In genomic region chr21:31580866-31581276, GRCh38 we compare ENCODE assay signal across 8 cellular contexts.
DNase-seq lines count a peak whose midpoint lies in the region; ATAC-seq and TF ChIP-seq lines count a peak whose summit lies in the region.

No MANE protein-coding gene starts in this region.

- intact Hi-C loops in right lobe of liver (cut with DNase I), result loop anchor here in 1 of 2 donors (10.0 kb wide), 1 partner anchor 386 kb away; no protein-coding TSS in a partner anchor

- DNase-seq in GDM1 (lab: John Stamatoyannopoulos, UW) (peak; percentile 17), NCI-H2227 treated with DMSO at 0.1 percent for 48 hours (lab: John Stamatoyannopoulos, UW) (peak; percentile 67), cerebellar cortex (ENCODE audit: low spot score) (peak; percentile 83), right lobe of liver (peak; percentile 60 to 62 (median 61))
- peak; percentile 80 for DNase-seq in activated CD4-positive, CD25-positive, alpha-beta regulatory T cell treated with anti-CD3 and anti-CD28 coated beads, Interleukin-2, amount 50 U/mL, for 72 hours
- peak in 2 of 3 donors; percentile 55 to 70 for DNase-seq in stimulated activated CD4-positive, alpha-beta T cell treated with anti-CD3 and anti-CD28 coated beads, TNF-alpha, amount 100 ng/mL, for 48 hours (ENCODE audit: low read depth in 3 of 3)

- peak; percentile 75 to 80 (median 78) for TF ChIP-seq CTCF in right lobe of liver (IDR thresholded peaks at IDR 0.05)

- no peaks in the 10 kb centered on the region for H3K27me3 ChIP-seq in right lobe of liver

- no peaks in the 10 kb centered on the region for H3K36me3 ChIP-seq in right lobe of liver

- ATAC-seq in HG02678 (IDR thresholded peaks at IDR 0.05; ENCODE audit: unreplicated experiment) (peak; percentile 76), right lobe of liver (peak; percentile 93 to 96 (median 95)), HG02973 (IDR thresholded peaks at IDR 0.05; ENCODE audit: unreplicated experiment) (no peak)

- H3K4me1 ChIP-seq in right lobe of liver, result no peaks in the 10 kb centered on the region

- no peak overlapping the region for H3K4me3 ChIP-seq in right lobe of liver

- WGBS in right lobe of liver (ENCODE audit: insufficient coverage, low coverage, low lambda C conversion rate, missing lambda C conversion rate), result 40% methylated on average over 3 of the region's 3 CpGs

- H3K27ac ChIP-seq in right lobe of liver, result no peak overlapping the region

- no peak for TF ChIP-seq POLR2A in right lobe of liver (IDR thresholded peaks at IDR 0.05)

- no peaks in the 10 kb centered on the region for H3K9me3 ChIP-seq in right lobe of liver

Comparison
In these comparisons a context has a peak if more than half of its experiments do, and no peak if none do; other contexts are left out.
1. DNase-seq: peak in every context shown above with its lines; median percentile 83 in cerebellar cortex; 80 in activated CD4-positive, CD25-positive, alpha-beta regulatory T cell treated with anti-CD3 and anti-CD28 coated beads, Interleukin-2, amount 50 U/mL, for 72 hours; 67 in NCI-H2227 treated with DMSO at 0.1 percent for 48 hours; 62 in stimulated activated CD4-positive, alpha-beta T cell treated with anti-CD3 and anti-CD28 coated beads, TNF-alpha, amount 100 ng/mL, for 48 hours; 61 in right lobe of liver; 17 in GDM1.